ENCODE assay signal across 24 cellular contexts in the genomic region with DNA sequence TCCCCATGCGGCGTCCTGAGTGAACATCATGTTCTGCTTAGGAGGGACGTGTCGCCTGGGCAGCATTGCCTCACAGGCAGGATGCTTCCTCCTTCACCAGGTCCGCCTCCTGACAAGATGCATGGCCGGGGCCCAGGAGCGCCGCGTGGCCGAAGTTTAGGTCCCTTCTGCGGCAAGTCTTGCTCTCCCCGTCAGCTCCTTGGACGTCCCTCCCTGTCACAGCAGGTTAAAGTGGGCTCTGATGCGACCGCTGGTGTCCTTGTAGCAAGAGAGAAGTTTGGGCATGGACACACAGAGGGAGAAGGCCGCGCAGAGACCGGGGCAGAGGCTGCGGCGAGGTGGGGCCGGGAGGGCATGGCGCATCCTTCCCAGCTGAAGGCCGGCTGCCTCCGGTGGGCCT.
"Had no signal": no experiment of that assay in that cellular context is flagged by ENCODE, and none has a peak within 500 bp of the region (broad histone marks: within the 10 kb centered on the region; RNA-seq: fewer than 3 reads in every experiment).

No MANE protein-coding gene starts in this region.

- H3K9me3 ChIP-seq: suprapubic skin, testis, thoracic aorta, thyroid gland, tibial artery, transverse colon, upper lobe of left lung, upper lobe of right lung, vagina had no signal

- DNase-seq: stimulated activated CD4-positive, alpha-beta T cell treated with anti-CD3 and anti-CD28 coated beads, Interleukin-2, amount 100 ng/mL, for 48 hours; stimulated activated CD4-positive, alpha-beta T cell treated with anti-CD3 and anti-CD28 coated beads, Interleukin-4, amount 100 ng/mL, for 1 hour; stimulated activated CD4-positive, alpha-beta T cell treated with anti-CD3 and anti-CD28 coated beads, Interleukin-4, amount 100 ng/mL, for 24 hours; stimulated activated CD4-positive, alpha-beta T cell treated with anti-CD3 and anti-CD28 coated beads, Interleukin-4, amount 100 ng/mL, for 4 hours; stimulated activated CD8-positive, alpha-beta memory T cell treated with anti-CD3 and anti-CD28 coated beads, Interleukin-4, amount 100 ng/mL, for 48 hours; stimulated activated naive B cell treated with anti-CD40 and anti-IgM and Interleukin-4, amounts not matched to agents 10 μg/mL and 1 μg/mL and 100 μg/mL, for 72 hours; stimulated activated naive CD4-positive, alpha-beta T cell; stimulated activated naive CD4-positive, alpha-beta T cell treated with Interleukin-2 at 50 U/mL for 16 hours; stimulated activated naive CD8-positive, alpha-beta T cell treated with anti-CD3 and anti-CD28 coated beads, Interleukin-15, amount 100 ng/mL, for 72 hours; stimulated activated naive CD8-positive, alpha-beta T cell treated with anti-CD3 and anti-CD28 coated beads, Interleukin-15, Interleukin-2, amounts not matched to agents 100 U/mL and 50 U/mL, for 24 hours; stomach; substantia nigra; testis; thyroid gland; tibial artery; transverse colon; trophoblast cell; upper lobe of right lung; uterus had no signal

- H3K27me3 ChIP-seq: testis, thyroid gland, upper lobe of left lung, uterus, vagina had no signal

- H3K36me3 ChIP-seq: stomach, suprapubic skin, thoracic aorta, thyroid gland, tibial artery, tibial nerve, transverse colon, upper lobe of left lung, upper lobe of right lung, uterus, vagina had no signal

- H3K4me1 ChIP-seq: suprapubic skin, thyroid gland, tibial artery, tibial nerve, upper lobe of right lung, uterus, vagina had no signal

- H3K27ac ChIP-seq: stomach, suprapubic skin, testis, thoracic aorta, thyroid gland, tibial artery, tibial nerve, transverse colon, upper lobe of left lung, upper lobe of right lung, uterus, vagina had no signal

- H3K4me3 ChIP-seq: stomach, suprapubic skin, testis, thoracic aorta, thyroid gland, tibial artery, tibial nerve, transverse colon, upper lobe of left lung, upper lobe of right lung, uterus, vagina had no signal
